In the genomic region with DNA sequence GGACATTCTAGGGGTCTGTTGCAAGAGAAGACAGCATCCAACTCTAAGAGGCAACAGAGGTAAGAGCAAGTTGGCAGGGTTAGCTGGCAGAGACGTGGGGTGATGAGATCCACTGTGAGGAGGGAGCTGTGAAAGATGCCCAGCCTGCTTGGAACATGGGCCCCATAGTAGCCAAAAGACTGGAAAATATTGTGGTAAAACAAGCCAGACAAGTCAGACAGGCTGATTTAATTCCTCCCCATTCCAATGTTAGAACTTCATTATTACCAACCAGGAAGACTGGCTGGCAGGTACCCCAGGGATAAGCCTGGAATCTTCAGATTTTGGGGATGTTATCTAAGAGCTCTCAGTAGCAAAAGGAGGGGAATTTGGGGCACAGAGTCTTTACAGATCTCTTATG, we compare ENCODE assay signal across 30 cellular contexts.
"Had no signal": no experiment of that assay in that cellular context is flagged by ENCODE, and none has a peak within 500 bp of the region (broad histone marks: within the 10 kb centered on the region; RNA-seq: fewer than 3 reads in every experiment).

No MANE protein-coding gene starts in this region.

- DNase-seq: activated B cell treated with CpG ODN at 0.5 μM for 24 hours; activated CD4-positive, alpha-beta T cell treated with anti-CD3 and anti-CD28 coated beads for 48 hours; activated CD4-positive, alpha-beta T cell treated with anti-CD3 and anti-CD28 coated beads, Interleukin-2, amount 50 U/mL, for 1 hour; activated CD4-positive, alpha-beta T cell treated with anti-CD3 and anti-CD28 coated beads, Interleukin-2, amount 50 U/mL, for 48 hours; activated CD8-positive, alpha-beta memory T cell treated with anti-CD3 and anti-CD28 coated beads for 24 hours; activated CD8-positive, alpha-beta T cell treated with anti-CD3 and anti-CD28 coated beads for 36 hours; activated effector memory CD4-positive, alpha-beta T cell treated with Interleukin-2 at 50 U/mL for 16 hours; activated gamma-delta T cell treated with Interleukin-2 at 50 U/mL for 16 hours; activated naive CD4-positive, alpha-beta T cell treated with anti-CD3 and anti-CD28 coated beads, Interleukin-2, amount 50 U/mL, for 16 hours; activated naive CD4-positive, alpha-beta T cell treated with Interleukin-2 at 50 U/mL for 16 hours; activated T-cell treated with anti-CD3 and anti-CD28 coated beads, Interleukin-2, amount 50 U/mL, for 4 hours; amniotic stem cell; anterior cingulate cortex; brain microvascular endothelial cell; caudate nucleus; cortex of kidney; dermis blood vessel endothelial cell; effector CD4-positive, alpha-beta T cell; effector memory CD8-positive, alpha-beta T cell; foreskin fibroblast; head of caudate nucleus; T-cell; T1000; WERI-Rb-1 had no signal

- H3K36me3 ChIP-seq: brain microvascular endothelial cell, WERI-Rb-1 had no signal

- ATAC-seq: activated CD4-positive, CD25-positive, alpha-beta regulatory T cell treated with anti-CD3 and anti-CD28 coated beads, Interleukin-2, amount 50 U/mL, for 24 hours; activated CD8-positive, alpha-beta T cell treated with anti-CD3 and anti-CD28 coated beads for 36 hours; activated T-cell treated with anti-CD3 and anti-CD28 coated beads, Interleukin-2, amount 50 U/mL, for 4 hours; activated T-helper 17 cell treated with anti-CD3 and anti-CD28 coated beads, Interleukin-2, amount 50 U/mL, for 72 hours; effector memory CD8-positive, alpha-beta T cell; esophagus mucosa; T-cell had no signal

- H3K27ac ChIP-seq: brain microvascular endothelial cell, WERI-Rb-1 had no signal

- H3K27me3 ChIP-seq: brain microvascular endothelial cell had no signal

- FAIRE-seq: astrocyte, colon, frontal cortex had no signal
